In genomic region chr10:8044908-8045727, GRCh38 we compare ENCODE assay signal across 8 cellular contexts. TPM values are rescaled to one million over a fixed set of nuclear protein-coding genes. Genes with fewer than 3 reads are reported as not detected.
A peak's percentile ranks its signal among the peaks of the same experiment; 100 is the strongest.
DNase-seq lines count a peak whose midpoint lies in the region; ATAC-seq, FAIRE-seq and TF ChIP-seq lines count a peak whose summit lies in the region.

No MANE protein-coding gene starts in this region.

- H3K9ac ChIP-seq in HUES6 (ENCODE audit: low read length) = peak overlapping the region; percentile 22

- peaks cover 65% of the 10 kb centered on the region for H3K4me1 ChIP-seq in HUES6 (ENCODE audit: control insufficient read depth, insufficient read depth, low read length)

- H3K9me3 ChIP-seq in HUES6 (ENCODE audit: control insufficient read depth, insufficient read depth, low read depth, low read length) = no peaks in the 10 kb centered on the region

- DNase-seq in CD14-positive monocyte (ENCODE audit: low spot score) = no peak
- DNase-seq in central memory CD8-positive, alpha-beta T cell (ENCODE audit: low spot score in 2 of 2) = no peak
- DNase-seq in D721Med (ENCODE audit: insufficient read length, low spot score) = no peak
- DNase-seq in left lobe of liver (ENCODE audit: low spot score) = no peak
- DNase-seq in SKM-1 treated with dmso at 0.1 percent for 144 hours (lab: John Stamatoyannopoulos, UW; ENCODE audit: unreplicated experiment) = no peak

- H3K4me1 Mint-ChIP-seq in CD14-positive monocyte (peaks cover 34% of the 10 kb centered on the region), nephron (peaks cover 30% of the 10 kb centered on the region)
- H3K4me1 Mint-ChIP-seq in central memory CD8-positive, alpha-beta T cell = peaks cover 77% of the 10 kb centered on the region

- no peak for TF ChIP-seq CTCF in CD14-positive monocyte (IDR thresholded peaks at IDR 0.05)
- no peak for TF ChIP-seq CTCF in nephron (IDR thresholded peaks at IDR 0.05; ENCODE audit: unreplicated experiment in 3 of 3)
- no peak for TF ChIP-seq CTCF in D721Med (IDR thresholded peaks at IDR 0.05; ENCODE audit: insufficient read depth, missing control alignments)

- no peak for FAIRE-seq in D721Med (lab: Jason Lieb, UNC)

- intact Hi-C loops in CD14-positive monocyte (cut with micrococcal nuclease) = no loop called here

- H3K27ac Mint-ChIP-seq in CD14-positive monocyte (peak overlapping the region in 1 of 7 donors; percentile 2), nephron (peak overlapping the region in 1 of 3 experiments; percentile 4)
- peak overlapping the region; percentile 79 for H3K27ac Mint-ChIP-seq in central memory CD8-positive, alpha-beta T cell (ENCODE audit: low read depth)

- H3K36me3 ChIP-seq in HUES6 (ENCODE audit: control insufficient read depth, insufficient read depth, low read length) = no peaks in the 10 kb centered on the region

- H3K9me3 Mint-ChIP-seq in CD14-positive monocyte (peaks cover 0 to 40% (median 23%) of the 10 kb centered on the region in 7 donors), nephron (no peaks in the 10 kb centered on the region)
- no peaks in the 10 kb centered on the region for H3K9me3 Mint-ChIP-seq in central memory CD8-positive, alpha-beta T cell

- ATAC-seq in central memory CD8-positive, alpha-beta T cell (replicated peaks; ENCODE audit: extremely low read depth, poor library complexity, severe bottlenecking) = no peak
- no peak for ATAC-seq in left lobe of liver
- ATAC-seq in HG02610 (IDR thresholded peaks at IDR 0.05; ENCODE audit: unreplicated experiment) = no peak

- H3K4me3 Mint-ChIP-seq in CD14-positive monocyte = peak overlapping the region; percentile 43 to 85
- H3K4me3 Mint-ChIP-seq in central memory CD8-positive, alpha-beta T cell = peak overlapping the region; percentile 2
- H3K4me3 Mint-ChIP-seq in nephron = peak overlapping the region; percentile 61 to 73 (median 72)

- peaks cover 100% of the 10 kb centered on the region for H3K27me3 ChIP-seq in HUES6 (ENCODE audit: control insufficient read depth, insufficient read depth, low read length)

- H3K36me3 Mint-ChIP-seq in CD14-positive monocyte (peaks cover 0 to 10% of the 10 kb centered on the region in 2 donors), nephron (ENCODE audit: low read depth) (no peaks in the 10 kb centered on the region)
- H3K36me3 Mint-ChIP-seq in central memory CD8-positive, alpha-beta T cell (ENCODE audit: insufficient read depth) = peaks cover 21% of the 10 kb centered on the region

- H3K27me3 Mint-ChIP-seq in CD14-positive monocyte (ENCODE audit: low read depth in 3 of 3) (peaks cover 97 to 99% (median 98%) of the 10 kb centered on the region in 3 donors), nephron (ENCODE audit: low read depth) (peaks cover 100% of the 10 kb centered on the region)
- peaks cover 93% of the 10 kb centered on the region for H3K27me3 Mint-ChIP-seq in central memory CD8-positive, alpha-beta T cell

- no peak overlapping the region for H3K27ac ChIP-seq in HUES6 (ENCODE audit: low read depth, low read length)

- H3K4me3 ChIP-seq in HUES6 (ENCODE audit: low read depth, low read length) = peak overlapping the region; percentile 54

RNA-seq across cellular contexts. Expression of gene GATA3, which starts 9.4 kb away (rescaled TPM):
- polyA plus RNA-seq in CD14-positive monocyte = under 1 TPM in 1 of 2 donors, not detected in 1; 0.07 TPM
- total RNA-seq in left lobe of liver = 0.88 TPM

Comparison
In these comparisons a context has a peak if more than half of its experiments do, and no peak if none do; other contexts are left out.
1. H3K4me3 Mint-ChIP-seq: peak in every context shown above with its lines; median percentile 72 in nephron; 64 in CD14-positive monocyte; 2 in central memory CD8-positive, alpha-beta T cell.